19 cellular contexts compared by ENCODE assay signal in genomic region chr13:34000955-34001354, GRCh38.
"Had no signal": no experiment of that assay in that cellular context is flagged by ENCODE, and none has a peak within 500 bp of the region (broad histone marks: within the 10 kb centered on the region; RNA-seq: fewer than 3 reads in every experiment).

No MANE protein-coding gene starts in this region.

- H3K4me1 Mint-ChIP-seq: activated T-helper 17 cell treated with anti-CD3 and anti-CD28 coated beads, Interleukin-2, amount 50 U/mL, for 72 hours had no signal

- H3K27me3 ChIP-seq: brain microvascular endothelial cell, esophagus muscularis mucosa, right lobe of liver, suprapubic skin, upper lobe of right lung had no signal

- ATAC-seq: activated T-helper 17 cell treated with anti-CD3 and anti-CD28 coated beads, Interleukin-2, amount 50 U/mL, for 72 hours; lower lobe of right lung; upper lobe of right lung had no signal

- H3K36me3 ChIP-seq: brain microvascular endothelial cell, esophagus muscularis mucosa, lower lobe of right lung, right lobe of liver, suprapubic skin, upper lobe of right lung had no signal

- H3K27ac ChIP-seq: brain microvascular endothelial cell, esophagus muscularis mucosa, lower lobe of right lung, right lobe of liver, suprapubic skin, upper lobe of right lung had no signal

- H3K9me3 ChIP-seq: esophagus muscularis mucosa, lower lobe of right lung, right lobe of liver, suprapubic skin, upper lobe of right lung had no signal

- H3K27ac Mint-ChIP-seq: activated T-helper 17 cell treated with anti-CD3 and anti-CD28 coated beads, Interleukin-2, amount 50 U/mL, for 72 hours; stimulated activated naive CD8-positive, alpha-beta T cell treated with anti-CD3 and anti-CD28 coated beads, Interleukin-15, Interleukin-2, amounts not matched to agents 100 ng/mL and 50 ng/mL, for 24 hours had no signal

- DNase-seq: activated CD4-positive, alpha-beta T cell treated with anti-CD3 and anti-CD28 coated beads for 1 hour; activated CD4-positive, alpha-beta T cell treated with anti-CD3 and anti-CD28 coated beads, Interleukin-2, amount 50 U/mL, for 4 hours; activated naive CD4-positive, alpha-beta T cell treated with Interleukin-2 at 50 U/mL for 16 hours; anterior cingulate cortex; brain microvascular endothelial cell; cortex of kidney; effector CD4-positive, alpha-beta T cell; lower lobe of right lung; nephron progenitor cell; right lobe of liver; stimulated activated CD4-positive, alpha-beta T cell treated with anti-CD3 and anti-CD28 coated beads, Interleukin-4, amount 100 ng/mL, for 4 hours; stimulated activated CD8-positive, alpha-beta memory T cell treated with anti-CD3 and anti-CD28 coated beads, Interleukin-4, amount 100 ng/mL, for 48 hours; T1000; upper lobe of right lung had no signal

- H3K4me1 ChIP-seq: lower lobe of right lung, upper lobe of right lung had no signal

- H3K4me3 ChIP-seq: esophagus muscularis mucosa, lower lobe of right lung, right lobe of liver, smooth muscle cell, suprapubic skin, upper lobe of right lung had no signal

- H3K4me3 Mint-ChIP-seq: activated T-helper 17 cell treated with anti-CD3 and anti-CD28 coated beads, Interleukin-2, amount 50 U/mL, for 72 hours; nephron progenitor cell; stimulated activated naive CD8-positive, alpha-beta T cell treated with anti-CD3 and anti-CD28 coated beads, Interleukin-15, Interleukin-2, amounts not matched to agents 100 ng/mL and 50 ng/mL, for 24 hours had no signal

- H3K9me3 Mint-ChIP-seq: activated T-helper 17 cell treated with anti-CD3 and anti-CD28 coated beads, Interleukin-2, amount 50 U/mL, for 72 hours; nephron progenitor cell; stimulated activated naive CD8-positive, alpha-beta T cell treated with anti-CD3 and anti-CD28 coated beads, Interleukin-15, Interleukin-2, amounts not matched to agents 100 ng/mL and 50 ng/mL, for 24 hours had no signal
